9 cellular contexts compared by ENCODE assay signal in the genomic region with DNA sequence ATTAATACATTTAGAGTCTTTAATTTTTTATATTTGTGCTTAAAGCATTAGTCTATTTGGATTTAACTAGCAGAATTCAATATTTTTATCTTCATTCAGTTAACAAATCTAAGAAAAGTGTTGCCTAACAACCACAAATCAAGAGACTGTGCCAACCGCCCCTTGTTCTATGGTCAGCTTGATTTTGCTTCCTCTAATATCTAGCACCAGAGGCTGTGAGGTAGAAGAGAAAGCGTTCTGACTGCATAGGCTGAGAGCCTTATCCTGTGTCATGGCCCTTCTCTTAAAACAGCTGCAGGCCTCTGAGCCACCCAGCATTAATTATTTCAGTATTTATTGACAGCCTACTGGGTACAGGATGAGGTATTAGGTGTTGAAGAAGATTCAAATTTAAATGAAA.
"Had no signal": no experiment of that assay in that cellular context is flagged by ENCODE, and none has a peak within 500 bp of the region (broad histone marks: within the 10 kb centered on the region; RNA-seq: fewer than 3 reads in every experiment).

No MANE protein-coding gene starts in this region.

- DNase-seq: GM23248, GOT3, H7, HFFc6, IMR-90, KG1 had no signal

- H3K36me3 ChIP-seq: HAP-1 had no signal

- ATAC-seq: HCT116, K562 had no signal

- H3K27ac ChIP-seq: GM23248 had no signal

- H3K4me3 ChIP-seq: GM23248, HAP-1, K562 had no signal

- H2AFZ ChIP-seq: GM23248 had no signal

- H3K9ac ChIP-seq: GM23248 had no signal
